Comparison of ENCODE assay signal across 22 cellular contexts in genomic region chr6:33936911-33937310, GRCh38.
DNase-seq lines count a peak whose midpoint lies in the region; FAIRE-seq and TF ChIP-seq lines count a peak whose summit lies in the region.
"Had no signal": no experiment of that assay in that cellular context is flagged by ENCODE, and none has a peak within 500 bp of the region (broad histone marks: within the 10 kb centered on the region; RNA-seq: fewer than 3 reads in every experiment).

No MANE protein-coding gene starts in this region.

- no peak overlapping the region for H3K4me3 Mint-ChIP-seq in chondrocyte (ENCODE audit: unreplicated experiment)
- H3K4me3 Mint-ChIP-seq: CD14-positive monocyte had no signal

- no peaks in the 10 kb centered on the region for H3K9me3 Mint-ChIP-seq in chondrocyte (ENCODE audit: low read depth)

- H3K4me1 ChIP-seq in BLaER1, result peaks cover 34% of the 10 kb centered on the region
- no peaks in the 10 kb centered on the region for H3K4me1 ChIP-seq in endothelial cell of umbilical vein (ENCODE audit: control insufficient read depth, extremely low read depth, insufficient read depth, low read length)

- TF ChIP-seq CTCF in WERI-Rb-1 (IDR thresholded peaks at IDR 0.05; ENCODE audit: low read depth, low read length) (no peak), endothelial cell of umbilical vein (IDR thresholded peaks at IDR 0.05; ENCODE audit: extremely low read depth in 1 of 2, insufficient read depth in 1 of 2, low read depth in 1 of 2, low read length in 2 of 2) (no peak), chondrocyte (IDR thresholded peaks at IDR 0.05) (no peak)

- FAIRE-seq in endothelial cell of umbilical vein (lab: Jason Lieb, UNC) (no peak), urothelium cell line (lab: Jason Lieb, UNC) (no peak)
- FAIRE-seq: GM12891, HepG2 had no signal

- no peak overlapping the region for H3K27ac Mint-ChIP-seq in chondrocyte (ENCODE audit: unreplicated experiment)
- H3K27ac Mint-ChIP-seq: CD14-positive monocyte had no signal

- TF ChIP-seq POLR2A in endothelial cell of umbilical vein (IDR thresholded peaks at IDR 0.05; ENCODE audit: low read depth, low read length), result no peak

- H3K27me3 Mint-ChIP-seq in chondrocyte (ENCODE audit: low read depth), result peaks cover 56% of the 10 kb centered on the region

- H3K36me3 ChIP-seq in BLaER1 (no peaks in the 10 kb centered on the region), WERI-Rb-1 (no peaks in the 10 kb centered on the region), endothelial cell of umbilical vein (ENCODE audit: control insufficient read depth in 2 of 2, extremely low read depth in 1 of 2, insufficient read depth in 2 of 2, low read length in 2 of 2) (no peaks in the 10 kb centered on the region), MG63 (no peaks in the 10 kb centered on the region)

- BruUV-seq in endothelial cell of umbilical vein (replicated peaks; lab: Mats Ljungman, UMichigan), result no TSS peak

- POLR2A ChIA-PET in endothelial cell of umbilical vein (lab: Charles Lee), result no interaction called here

- DNase-seq in COLO829 (ENCODE audit: low spot score), result peak; percentile 54
- DNase-seq in WERI-Rb-1, result no peak
- DNase-seq in endothelial cell of umbilical vein (ENCODE audit: low read depth, low spot score), result peak; percentile 13
- DNase-seq in chondrocyte (ENCODE audit: low spot score), result no peak
- DNase-seq in MG63, result no peak
- DNase-seq in urothelium cell line (ENCODE audit: low spot score), result no peak
- DNase-seq: ACHN, COR-L47, DMS 273 treated with DMSO at 0.1 percent for 48 hours, GF-D8, KG1, NCI-H1048, NCI-H1436, NCI-H1930, NCI-H510A, NCI-H748 treated with DMSO at 0.1 percent for 48 hours, SHP77, SK-N-SH had no signal

- CTCF ChIA-PET in endothelial cell of umbilical vein (lab: Charles Lee), result interaction anchor here (0.5 to 1.5 kb wide), 2 partner anchors 13 to 355 kb away, joined by 3 to 5 read pairs; no protein-coding TSS in a partner anchor

- H3K79me2 ChIP-seq in endothelial cell of umbilical vein (ENCODE audit: control insufficient read depth, insufficient read depth, low read length), result no peaks in the 10 kb centered on the region

- peaks cover 2% of the 10 kb centered on the region for H3K36me3 Mint-ChIP-seq in chondrocyte (ENCODE audit: low read depth)
- H3K36me3 Mint-ChIP-seq: CD14-positive monocyte had no signal

- no peaks in the 10 kb centered on the region for H3K27me3 ChIP-seq in BLaER1
- H3K27me3 ChIP-seq in WERI-Rb-1 (ENCODE audit: insufficient read depth, low read depth, severe bottlenecking), result no peaks in the 10 kb centered on the region
- H3K27me3 ChIP-seq in endothelial cell of umbilical vein (ENCODE audit: control insufficient read depth in 2 of 2, insufficient read depth in 2 of 2, low read length in 2 of 2), result peaks cover 12 to 20% of the 10 kb centered on the region in 2 experiments
- H3K27me3 ChIP-seq in MG63, result no peaks in the 10 kb centered on the region

- peak overlapping the region; percentile 53 for H3K4me2 ChIP-seq in BLaER1
- H3K4me2 ChIP-seq in endothelial cell of umbilical vein (ENCODE audit: insufficient read depth, low read length), result no peak overlapping the region
- H3K4me2 ChIP-seq: SK-N-SH had no signal

- H3K9me1 ChIP-seq in endothelial cell of umbilical vein (replicated peaks; ENCODE audit: control insufficient read depth, extremely low read depth, insufficient read depth, low read length), result no peaks in the 10 kb centered on the region

- H3K4me3 ChIP-seq in BLaER1 (no peak overlapping the region), WERI-Rb-1 (ENCODE audit: low read depth, low read length) (no peak overlapping the region), endothelial cell of umbilical vein (replicated peaks in 1 of 3; ENCODE audit: insufficient read depth in 1 of 3, low read depth in 1 of 3, low read length in 3 of 3) (no peak overlapping the region), MG63 (no peak overlapping the region)

- H3K9me3 ChIP-seq in BLaER1 (no peaks in the 10 kb centered on the region), WERI-Rb-1 (ENCODE audit: severe bottlenecking) (no peaks in the 10 kb centered on the region), endothelial cell of umbilical vein (replicated peaks; ENCODE audit: control insufficient read depth, insufficient read depth, low read length) (no peaks in the 10 kb centered on the region), MG63 (no peaks in the 10 kb centered on the region)
- H3K9me3 ChIP-seq: SK-N-SH had no signal

- H3K27ac ChIP-seq in BLaER1, result no peak overlapping the region
- peak overlapping the region; percentile 82; the same call in 1 of the 2 replicates for H3K27ac ChIP-seq in WERI-Rb-1
- no peak overlapping the region for H3K27ac ChIP-seq in endothelial cell of umbilical vein (ENCODE audit: insufficient read depth, low read depth, low read length)

- H3K9ac ChIP-seq in BLaER1 (no peak overlapping the region), endothelial cell of umbilical vein (replicated peaks; ENCODE audit: extremely low read depth, insufficient read depth, low read length) (no peak overlapping the region)
- H3K9ac ChIP-seq: SK-N-SH had no signal

- H3K4me1 Mint-ChIP-seq in chondrocyte (ENCODE audit: low read depth), result no peaks in the 10 kb centered on the region

- intact Hi-C loops in endothelial cell of umbilical vein (cut with micrococcal nuclease), result no loop called here

- H2AFZ ChIP-seq in endothelial cell of umbilical vein (ENCODE audit: low read depth, low read length), result no peak overlapping the region

- H4K20me1 ChIP-seq in BLaER1, result no peaks in the 10 kb centered on the region
- H4K20me1 ChIP-seq in endothelial cell of umbilical vein (replicated peaks; ENCODE audit: control insufficient read depth, extremely low read depth, insufficient read depth, low read length), result no peaks in the 10 kb centered on the region

- dilution Hi-C loops in endothelial cell of umbilical vein (cut with MboI; ENCODE audit: extremely low pct_ligation_motif_present, low sequenced_read_pairs), result no loop called here

TF ChIP-seq in endothelial cell of umbilical vein, 7 proteins besides CTCF, POLR2A, EP300 and RAD21:
- TF ChIP-seq POLR2AphosphoS5 (IDR thresholded peaks at IDR 0.05; ENCODE audit: insufficient read depth, low read depth, low read length) (no peak), MYC (IDR thresholded peaks at IDR 0.05; ENCODE audit: low read depth, low read length) (no peak), GATA2 (IDR thresholded peaks at IDR 0.05; ENCODE audit: insufficient read depth, insufficient read length, low read depth, low read length) (no peak), FOS (IDR thresholded peaks at IDR 0.05; ENCODE audit: borderline replicate concordance, insufficient read depth, low read length) (no peak), EZH2 (IDR thresholded peaks at IDR 0.05; ENCODE audit: borderline replicate concordance, low read depth, low read length, severe bottlenecking) (no peak), JUN (IDR thresholded peaks at IDR 0.05; ENCODE audit: borderline replicate concordance, insufficient read depth, insufficient read length, low read depth) (no peak), MAX (IDR thresholded peaks at IDR 0.05; ENCODE audit: insufficient read depth, insufficient read length) (no peak)

Comparison
In these comparisons a context has a peak if more than half of its experiments do, and no peak if none do; other contexts are left out.
1. DNase-seq: peak in COLO829 (single experiment) and endothelial cell of umbilical vein (single experiment); none in WERI-Rb-1 (single experiment), chondrocyte (single experiment), MG63 (single experiment) and urothelium cell line (single experiment).